1 cellular context compared by ENCODE assay signal in the genomic region with DNA sequence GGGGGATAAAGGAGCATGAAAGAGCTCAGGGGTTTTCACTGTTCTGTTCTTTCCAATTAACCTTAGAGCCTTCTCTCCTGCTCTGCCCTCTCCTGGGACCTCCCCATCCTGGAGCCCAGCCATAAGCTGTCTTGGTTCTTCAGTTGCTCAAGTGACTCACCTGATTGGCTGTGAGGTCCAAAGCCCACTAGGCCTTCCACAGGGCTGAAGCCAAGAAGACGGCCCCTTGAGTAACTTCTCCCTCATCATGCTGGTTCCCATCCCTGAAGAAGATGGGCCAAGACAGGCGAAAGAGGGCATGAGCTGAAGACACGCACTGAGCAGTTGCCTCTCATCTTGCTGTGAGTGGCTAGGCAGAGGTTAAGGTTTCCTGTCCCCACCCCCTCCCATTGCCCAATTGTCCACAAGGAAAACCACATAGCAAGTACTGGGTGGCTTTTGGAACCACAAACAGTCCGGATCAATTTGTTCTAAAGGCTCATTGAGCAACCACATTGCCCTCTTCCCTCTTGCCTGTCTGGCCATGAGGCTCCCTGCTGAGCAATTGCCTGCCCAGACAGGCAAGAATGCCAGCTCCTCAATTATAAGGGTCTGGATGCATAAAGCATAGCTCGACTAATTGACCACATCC.
TF ChIP-seq lines count a peak whose summit lies in the region.

No MANE protein-coding gene starts in this region.

TF ChIP-seq in GM12878, 131 proteins besides CTCF, POLR2A, EP300 and RAD21 (continued from another document):
- TF ChIP-seq, protein P1, sequence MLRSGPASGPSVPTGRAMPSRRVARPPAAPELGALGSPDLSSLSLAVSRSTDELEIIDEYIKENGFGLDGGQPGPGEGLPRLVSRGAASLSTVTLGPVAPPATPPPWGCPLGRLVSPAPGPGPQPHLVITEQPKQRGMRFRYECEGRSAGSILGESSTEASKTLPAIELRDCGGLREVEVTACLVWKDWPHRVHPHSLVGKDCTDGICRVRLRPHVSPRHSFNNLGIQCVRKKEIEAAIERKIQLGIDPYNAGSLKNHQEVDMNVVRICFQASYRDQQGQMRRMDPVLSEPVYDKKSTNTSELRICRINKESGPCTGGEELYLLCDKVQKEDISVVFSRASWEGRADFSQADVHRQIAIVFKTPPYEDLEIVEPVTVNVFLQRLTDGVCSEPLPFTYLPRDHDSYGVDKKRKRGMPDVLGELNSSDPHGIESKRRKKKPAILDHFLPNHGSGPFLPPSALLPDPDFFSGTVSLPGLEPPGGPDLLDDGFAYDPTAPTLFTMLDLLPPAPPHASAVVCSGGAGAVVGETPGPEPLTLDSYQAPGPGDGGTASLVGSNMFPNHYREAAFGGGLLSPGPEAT (IDR thresholded peaks at IDR 0.05; ENCODE audit: low read depth) = no peak
- TF ChIP-seq RUNX3 (IDR thresholded peaks at IDR 0.05; ENCODE audit: low read length) (0 out of 2 replicates have a peak, but pooled peaks have one; percentile 20), CREM (IDR thresholded peaks at IDR 0.05; ENCODE audit: low read depth) (no peak)
